In genomic region chr11:95545116-95545875, GRCh38 we compare ENCODE assay signal across 17 cellular contexts.
DNase-seq lines count a peak whose midpoint lies in the region; ATAC-seq and TF ChIP-seq lines count a peak whose summit lies in the region.
"Had no signal": no experiment of that assay in that cellular context is flagged by ENCODE, and none has a peak within 500 bp of the region (broad histone marks: within the 10 kb centered on the region; RNA-seq: fewer than 3 reads in every experiment).

No MANE protein-coding gene starts in this region.

- H3K36me3 ChIP-seq in smooth muscle cell (ENCODE audit: low read depth), result no peaks in the 10 kb centered on the region
- H3K36me3 ChIP-seq in upper lobe of right lung, result no peaks in the 10 kb centered on the region
- H3K36me3 ChIP-seq: sigmoid colon had no signal

- WGBS in smooth muscle cell (ENCODE audit: low lambda C conversion rate), result 81% methylated on average over 9 of the region's 9 CpGs

- H3K27me3 ChIP-seq in smooth muscle cell (ENCODE audit: low read depth) (no peaks in the 10 kb centered on the region), upper lobe of right lung (no peaks in the 10 kb centered on the region)
- H3K27me3 ChIP-seq: sigmoid colon had no signal

- no peaks in the 10 kb centered on the region for H4K20me1 ChIP-seq in smooth muscle cell (ENCODE audit: low read depth)

- intact Hi-C loops in upper lobe of right lung (cut with DNase I), result no loop called here

- peaks cover 20% of the 10 kb centered on the region for H3F3A ChIP-seq in smooth muscle cell (ENCODE audit: low read depth)

- H3K4me3 ChIP-seq in smooth muscle cell (no peak overlapping the region), upper lobe of right lung (no peak overlapping the region)
- H3K4me3 ChIP-seq: A549, sigmoid colon had no signal

- ATAC-seq in upper lobe of right lung, result no peak
- ATAC-seq: activated CD8-positive, alpha-beta T cell treated with anti-CD3 and anti-CD28 coated beads, Interleukin-2, amount 10 ng/mL, durations not matched to agents 7 days and 5 days had no signal

- no peaks in the 10 kb centered on the region for H3K79me2 ChIP-seq in smooth muscle cell (ENCODE audit: low read depth)

- H3K27ac ChIP-seq in smooth muscle cell (ENCODE audit: low read depth) (peak overlapping the region; percentile 78), upper lobe of right lung (no peak overlapping the region)
- H3K27ac ChIP-seq: A549, sigmoid colon had no signal

- no peak for TF ChIP-seq CTCF in smooth muscle cell (IDR thresholded peaks at IDR 0.05; ENCODE audit: borderline replicate concordance, insufficient read depth, poor library complexity, severe bottlenecking)
- no peak for TF ChIP-seq CTCF in upper lobe of right lung (IDR thresholded peaks at IDR 0.05)

- H2AFZ ChIP-seq in smooth muscle cell (ENCODE audit: low read depth), result no peak overlapping the region

- no peak overlapping the region for H3K9ac ChIP-seq in smooth muscle cell (ENCODE audit: low read depth)

- H3K9me3 ChIP-seq in smooth muscle cell (replicated peaks; ENCODE audit: low read depth), result no peaks in the 10 kb centered on the region
- no peaks in the 10 kb centered on the region for H3K9me3 ChIP-seq in upper lobe of right lung
- H3K9me3 ChIP-seq: A549, sigmoid colon had no signal

- peak overlapping the region; percentile 62 for H3K4me2 ChIP-seq in smooth muscle cell
- H3K4me2 ChIP-seq: A549 had no signal

- peak; percentile 21 for DNase-seq in NCI-H82 (lab: John Stamatoyannopoulos, UW)
- no peak for DNase-seq in NCI-H82 treated with DMSO at 0.1 percent for 48 hours (lab: John Stamatoyannopoulos, UW; ENCODE audit: unreplicated experiment)
- peak; percentile 48 for DNase-seq in NCI-H69 (lab: John Stamatoyannopoulos, UW)
- DNase-seq in cerebellar cortex (ENCODE audit: low spot score), result peak; percentile 3
- no peak for DNase-seq in smooth muscle cell (lab: John Stamatoyannopoulos, UW; ENCODE audit: unreplicated experiment)
- no peak for DNase-seq in stimulated activated naive CD4-positive, alpha-beta T cell treated with Interleukin-2 at 50 U/mL for 16 hours (lab: John Stamatoyannopoulos, UW)
- DNase-seq in DMS153 (lab: John Stamatoyannopoulos, UW), result no peak
- DNase-seq in upper lobe of right lung, result no peak
- DNase-seq: activated CD8-positive, alpha-beta T cell treated with anti-CD3 and anti-CD28 coated beads, Interleukin-2, amount 10 ng/mL, durations not matched to agents 7 days and 5 days; anterior cingulate cortex; COR-L47; NCI-H1694 treated with DMSO at 0.1 percent for 48 hours; NCI-H524 treated with DMSO at 0.1 percent for 48 hours; Right ventricle myocardium superior; sigmoid colon; T1000 had no signal

- H3K4me1 ChIP-seq in smooth muscle cell (ENCODE audit: low read depth) (peaks cover 9% of the 10 kb centered on the region), upper lobe of right lung (no peaks in the 10 kb centered on the region)
- H3K4me1 ChIP-seq: A549, sigmoid colon had no signal

Comparison
In these comparisons a context has a peak if more than half of its experiments do, and no peak if none do; other contexts are left out.
1. DNase-seq: peak in NCI-H82 (single experiment), NCI-H69 (single experiment) and cerebellar cortex (single experiment); none in NCI-H82 treated with DMSO at 0.1 percent for 48 hours (single experiment), smooth muscle cell (single experiment), stimulated activated naive CD4-positive, alpha-beta T cell treated with Interleukin-2 at 50 U/mL for 16 hours (single experiment), DMS153 (single experiment) and upper lobe of right lung (single experiment).